In genomic region chr17:8359769-8360168, GRCh38 we compare ENCODE assay signal across 1 cellular context.
TF ChIP-seq lines count a peak whose summit lies in the region.

No MANE protein-coding gene starts in this region.

TF ChIP-seq in K562, 482 proteins besides CTCF, POLR2A, EP300 and RAD21 (continued from another document):
- TF ChIP-seq STAT6 (CRISPR knock-in tag; IDR thresholded peaks at IDR 0.05): no peak
- TF ChIP-seq, protein P1, sequence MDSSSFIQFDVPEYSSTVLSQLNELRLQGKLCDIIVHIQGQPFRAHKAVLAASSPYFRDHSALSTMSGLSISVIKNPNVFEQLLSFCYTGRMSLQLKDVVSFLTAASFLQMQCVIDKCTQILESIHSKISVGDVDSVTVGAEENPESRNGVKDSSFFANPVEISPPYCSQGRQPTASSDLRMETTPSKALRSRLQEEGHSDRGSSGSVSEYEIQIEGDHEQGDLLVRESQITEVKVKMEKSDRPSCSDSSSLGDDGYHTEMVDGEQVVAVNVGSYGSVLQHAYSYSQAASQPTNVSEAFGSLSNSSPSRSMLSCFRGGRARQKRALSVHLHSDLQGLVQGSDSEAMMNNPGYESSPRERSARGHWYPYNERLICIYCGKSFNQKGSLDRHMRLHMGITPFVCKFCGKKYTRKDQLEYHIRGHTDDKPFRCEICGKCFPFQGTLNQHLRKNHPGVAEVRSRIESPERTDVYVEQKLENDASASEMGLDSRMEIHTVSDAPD (CRISPR knock-in tag; IDR thresholded peaks at IDR 0.05): no peak
- no peak for TF ChIP-seq ZNF431 (CRISPR knock-in tag; IDR thresholded peaks at IDR 0.05)
- TF ChIP-seq TRIM24 (IDR thresholded peaks at IDR 0.05): no peak
- TF ChIP-seq ESRRA (IDR thresholded peaks at IDR 0.05; ENCODE audit: borderline replicate concordance, low read depth): no peak
- TF ChIP-seq YY1 (IDR thresholded peaks at IDR 0.05; ENCODE audit: borderline replicate concordance in 1 of 3, control insufficient read depth in 1 of 3, extremely low read depth in 1 of 3, insufficient read depth in 3 of 3, insufficient read length in 1 of 3, insufficient replicate concordance in 2 of 3, low read depth in 1 of 3, low read length in 2 of 3): no peak
- no peak for TF ChIP-seq C11orf30 (IDR thresholded peaks at IDR 0.05; ENCODE audit: low read depth)
- no peak for TF ChIP-seq BMI1 (IDR thresholded peaks at IDR 0.05; ENCODE audit: low read length)
- no peak for TF ChIP-seq BDP1 (IDR thresholded peaks at IDR 0.05; ENCODE audit: insufficient read depth, insufficient read length)
- no peak for TF ChIP-seq ZNF668 (CRISPR knock-in tag; IDR thresholded peaks at IDR 0.05)
- no peak for TF ChIP-seq MNT (conservative IDR thresholded peaks at IDR 0.05)
- no peak for TF ChIP-seq RFX1 (IDR thresholded peaks at IDR 0.05)
- TF ChIP-seq, protein P2, sequence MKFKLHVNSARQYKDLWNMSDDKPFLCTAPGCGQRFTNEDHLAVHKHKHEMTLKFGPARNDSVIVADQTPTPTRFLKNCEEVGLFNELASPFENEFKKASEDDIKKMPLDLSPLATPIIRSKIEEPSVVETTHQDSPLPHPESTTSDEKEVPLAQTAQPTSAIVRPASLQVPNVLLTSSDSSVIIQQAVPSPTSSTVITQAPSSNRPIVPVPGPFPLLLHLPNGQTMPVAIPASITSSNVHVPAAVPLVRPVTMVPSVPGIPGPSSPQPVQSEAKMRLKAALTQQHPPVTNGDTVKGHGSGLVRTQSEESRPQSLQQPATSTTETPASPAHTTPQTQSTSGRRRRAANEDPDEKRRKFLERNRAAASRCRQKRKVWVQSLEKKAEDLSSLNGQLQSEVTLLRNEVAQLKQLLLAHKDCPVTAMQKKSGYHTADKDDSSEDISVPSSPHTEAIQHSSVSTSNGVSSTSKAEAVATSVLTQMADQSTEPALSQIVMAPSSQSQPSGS (CRISPR knock-in tag; IDR thresholded peaks at IDR 0.05): no peak
- no peak for TF ChIP-seq ZNF121 (CRISPR knock-in tag; conservative IDR thresholded peaks at IDR 0.05)
- no peak for TF ChIP-seq SIX5 (IDR thresholded peaks at IDR 0.05; ENCODE audit: borderline replicate concordance in 1 of 2, insufficient read depth in 1 of 2, low read depth in 1 of 2, low read length in 2 of 2)
- TF ChIP-seq ZNF561 (CRISPR knock-in tag; conservative IDR thresholded peaks at IDR 0.05): no peak
- no peak for TF ChIP-seq LARP7 (IDR thresholded peaks at IDR 0.05)
- TF ChIP-seq U2AF1 (optimal IDR thresholded peaks at IDR 0.05; ENCODE audit: low read depth, low read length): no peak
